ENCODE assay signal across 8 cellular contexts in the genomic region with DNA sequence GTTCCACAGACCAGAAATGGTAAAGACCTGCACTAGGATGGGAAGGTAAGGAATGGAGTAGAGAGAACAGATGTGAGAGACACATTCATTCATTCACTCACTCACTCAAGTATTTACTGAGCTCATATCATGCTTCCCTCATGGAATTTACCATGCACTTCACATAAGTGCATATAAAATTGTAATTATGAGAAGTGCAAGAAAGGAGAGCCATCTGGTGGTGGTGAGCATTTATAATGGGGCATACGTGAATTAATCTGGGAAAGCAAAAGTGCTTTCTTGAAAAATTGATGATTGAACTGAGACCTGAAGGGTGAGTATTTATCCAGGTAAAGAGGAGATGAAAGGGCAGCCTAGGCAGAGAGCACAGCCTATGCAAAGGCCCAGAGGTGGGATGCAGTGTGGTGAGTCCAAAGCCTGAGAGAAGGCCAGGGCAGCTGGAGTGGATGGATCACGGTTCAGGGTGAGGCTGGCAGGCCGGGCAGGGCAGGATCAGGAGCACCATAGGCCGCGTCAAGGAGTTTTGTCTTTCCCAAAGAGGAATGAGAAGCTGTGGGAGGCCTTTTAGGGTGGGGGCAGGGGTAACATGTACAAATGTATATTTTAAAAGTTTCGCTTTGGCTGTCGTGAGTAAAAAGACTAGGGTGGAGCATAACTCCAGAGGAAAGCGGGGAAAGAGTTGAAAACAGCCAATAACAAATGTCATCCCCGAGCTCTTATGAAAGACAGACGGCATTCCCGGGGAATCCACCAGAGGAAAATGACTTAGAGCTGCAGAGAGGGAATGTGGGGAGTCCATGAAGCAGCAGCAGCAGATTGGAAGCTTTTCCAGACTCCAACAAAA.
DNase-seq lines count a peak whose midpoint lies in the region; TF ChIP-seq lines count a peak whose summit lies in the region.
"Not testable (repeated sequence)": the region's sequence is repeated elsewhere in the genome, so short reads cannot be mapped to it uniquely, and the experiment has no call there.

No MANE protein-coding gene starts in this region.

- H3K4me1 ChIP-seq in A673 (ENCODE audit: insufficient read depth, low read length, poor library complexity, severe bottlenecking), result peaks cover 40% of the 10 kb centered on the region
- H3K4me1 ChIP-seq in MM.1S (ENCODE audit: low read length), result peaks cover 45% of the 10 kb centered on the region
- peaks cover 10% of the 10 kb centered on the region for H3K4me1 ChIP-seq in OCI-LY1 (ENCODE audit: insufficient read depth, low read length, severe bottlenecking)
- H3K4me1 ChIP-seq in esophagus muscularis mucosa, result peaks cover 30 to 50% (median 40%) of the 10 kb centered on the region in 4 donors
- peaks cover 32% of the 10 kb centered on the region for H3K4me1 ChIP-seq in skeletal muscle satellite cell (ENCODE audit: control insufficient read depth, insufficient read depth, low read length)

- not testable (repeated sequence) for H3K27me3 ChIP-seq in A673 (replicated peaks; ENCODE audit: insufficient read depth, low read depth, low read length, poor library complexity); MM.1S (replicated peaks; ENCODE audit: insufficient read depth, low read length); OCI-LY1 (ENCODE audit: insufficient read depth, low read length); esophagus muscularis mucosa; skeletal muscle satellite cell (ENCODE audit: control insufficient read depth, insufficient read depth, low read length)

- intact Hi-C loops in A673 (cut with micrococcal nuclease; ENCODE audit: unreplicated experiment), result loop anchor here (5.0 kb wide), 1 partner anchor 272 kb away; the partner anchor contains the start of gene UBE2T
- intact Hi-C loops in esophagus muscularis mucosa (cut with DNase I), result not testable (repeated sequence)

- H3K4me3 ChIP-seq in A673 (ENCODE audit: low read depth, low read length, poor library complexity, severe bottlenecking); MM.1S (ENCODE audit: low read length); OCI-LY1 (ENCODE audit: low read depth, low read length, poor library complexity, severe bottlenecking); esophagus muscularis mucosa; skeletal muscle satellite cell (ENCODE audit: low read length): not testable (repeated sequence)

- TF ChIP-seq CTCF in A673 (conservative IDR thresholded peaks at IDR 0.05; ENCODE audit: low read depth, low read length), result peak; percentile 55
- TF ChIP-seq CTCF in MM.1S (IDR thresholded peaks at IDR 0.05; ENCODE audit: low read length), result peak; percentile 29
- TF ChIP-seq CTCF in OCI-LY1 (IDR thresholded peaks at IDR 0.05; ENCODE audit: low read length), result peak; percentile 27; the same call in 1 of the 2 replicates
- peak in 2 of 3 experiments; percentile 24 to 30 for TF ChIP-seq CTCF in esophagus muscularis mucosa (IDR thresholded peaks at IDR 0.05)

- H3K9me3 ChIP-seq in A673 (ENCODE audit: low read depth, low read length, poor library complexity, severe bottlenecking); MM.1S (replicated peaks; ENCODE audit: insufficient read depth, low read length); OCI-LY1 (ENCODE audit: low read length); esophagus muscularis mucosa; skeletal muscle satellite cell (replicated peaks; ENCODE audit: low read length): not testable (repeated sequence)

- not testable (repeated sequence) for H4K20me1 ChIP-seq in MM.1S (ENCODE audit: insufficient read depth, low read length); OCI-LY1 (ENCODE audit: insufficient read depth, low read length)

- not testable (repeated sequence) for TF ChIP-seq POLR2A in esophagus muscularis mucosa (IDR thresholded peaks at IDR 0.05; ENCODE audit: low read depth)

- WGBS in esophagus muscularis mucosa, result 66% methylated on average over 11 of the region's 11 CpGs

- H2AFZ ChIP-seq in MM.1S (ENCODE audit: low read length); OCI-LY1 (ENCODE audit: low read length): not testable (repeated sequence)

- H3K27ac ChIP-seq in A673 (ENCODE audit: low read depth, low read length, poor library complexity, severe bottlenecking) (peak overlapping the region; percentile 81), MM.1S (ENCODE audit: low read length) (peak overlapping the region; percentile 84; the same call in 1 of the 2 replicates), esophagus muscularis mucosa (replicated peaks in 1 of 4) (peak overlapping the region; percentile 11 to 49 (median 15))
- not testable (repeated sequence) for H3K27ac ChIP-seq in OCI-LY1 (ENCODE audit: low read depth, low read length, poor library complexity, severe bottlenecking)

- H3K9me2 ChIP-seq in MM.1S (replicated peaks; ENCODE audit: insufficient read depth, low read length); OCI-LY1 (ENCODE audit: low read depth, low read length): not testable (repeated sequence)

- H3F3A ChIP-seq in MM.1S (ENCODE audit: insufficient read depth, low read length), result peaks cover 22% of the 10 kb centered on the region
- not testable (repeated sequence) for H3F3A ChIP-seq in OCI-LY1 (ENCODE audit: insufficient read depth, low read length)

- DNase-seq in A673 (ENCODE audit: low spot score) (peak; percentile 64), ELR (ENCODE audit: low read depth) (peak; percentile 47), MM.1S (peak; percentile 29), kidney tubule cell (ENCODE audit: low spot score) (peak; percentile 9)
- peak; percentile 42 for DNase-seq in activated effector memory CD4-positive, alpha-beta T cell treated with anti-CD3 and anti-CD28 coated beads, Interleukin-2, amount 50 U/mL, for 16 hours
- DNase-seq in esophagus muscularis mucosa (ENCODE audit: extremely low spot score), result not testable (repeated sequence)

- POLR2A ChIA-PET in A673 (lab: Charles Lee; ENCODE audit: low non-redundant PET), result interaction anchor here (0.7 kb wide), 1 partner anchor 273 kb away, joined by 4 read pairs; no protein-coding TSS in a partner anchor

- H3K9ac ChIP-seq in MM.1S (ENCODE audit: low read length); OCI-LY1 (ENCODE audit: low read length): not testable (repeated sequence)
- peak overlapping the region; percentile 20 for H3K9ac ChIP-seq in skeletal muscle satellite cell (ENCODE audit: low read depth, low read length)

- CTCF ChIA-PET in A673 (lab: Charles Lee), result interaction anchor here (1.4 kb wide), 1 partner anchor 12 kb away, joined by 5 read pairs; no protein-coding TSS in a partner anchor

- TF ChIP-seq EP300 in esophagus muscularis mucosa (IDR thresholded peaks at IDR 0.05), result not testable (repeated sequence)

- BruUV-seq in A673 (replicated peaks; lab: Mats Ljungman, UMichigan), result not testable (repeated sequence)

- H3K4me2 ChIP-seq in MM.1S (ENCODE audit: low read depth, low read length) (peak overlapping the region; percentile 95), skeletal muscle satellite cell (ENCODE audit: low read length) (peak overlapping the region; percentile 58)
- H3K4me2 ChIP-seq in OCI-LY1 (ENCODE audit: low read length), result not testable (repeated sequence)

- H3K36me3 ChIP-seq in A673 (ENCODE audit: insufficient read depth, low read length, poor library complexity, severe bottlenecking); MM.1S (replicated peaks; ENCODE audit: insufficient read depth, low read length); OCI-LY1 (ENCODE audit: insufficient read depth, low read length); esophagus muscularis mucosa; skeletal muscle satellite cell (ENCODE audit: insufficient read depth, low read length): not testable (repeated sequence)

- not testable (repeated sequence) for H3K79me2 ChIP-seq in MM.1S (ENCODE audit: low read length); OCI-LY1 (ENCODE audit: insufficient read depth, low read length)
